19 cellular contexts compared by ENCODE assay signal in the genomic region with DNA sequence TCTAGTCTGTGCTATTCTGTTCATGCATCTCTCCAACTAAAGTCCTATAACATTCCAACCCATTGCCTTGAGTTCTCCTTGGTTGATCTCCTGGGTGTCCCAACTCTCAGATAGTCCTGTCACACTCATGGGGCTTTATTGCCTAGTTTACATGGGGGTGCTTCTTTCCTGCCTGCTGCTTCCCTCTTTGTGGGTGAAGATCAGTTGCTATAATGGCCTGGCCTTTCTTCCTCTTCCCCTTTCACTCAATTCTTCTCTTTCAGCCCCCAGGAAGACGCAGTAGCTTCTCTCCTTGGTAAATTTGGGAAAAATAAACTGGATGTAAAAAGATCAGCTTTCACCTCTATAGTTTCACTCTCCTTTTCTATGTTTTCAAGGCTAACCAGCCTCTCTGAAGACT.
A peak's percentile ranks its signal among the peaks of the same experiment; 100 is the strongest.
DNase-seq lines count a peak whose midpoint lies in the region; ATAC-seq and TF ChIP-seq lines count a peak whose summit lies in the region.
"Had no signal": no experiment of that assay in that cellular context is flagged by ENCODE, and none has a peak within 500 bp of the region (broad histone marks: within the 10 kb centered on the region; RNA-seq: fewer than 3 reads in every experiment).

No MANE protein-coding gene starts in this region.

- in situ Hi-C loops in mammary epithelial cell (cut with MboI; ENCODE audit: low sequenced_read_pairs in 2 of 2): no loop called here

- H3K9ac ChIP-seq in mammary epithelial cell (ENCODE audit: insufficient read depth, low read length): no peak overlapping the region

- WGBS in mammary epithelial cell (ENCODE audit: low coverage, missing lambda C conversion rate): 100% methylated on average over 1 of the region's 1 CpG

- H4K20me1 ChIP-seq in mammary epithelial cell (ENCODE audit: insufficient read depth, low read length): no peaks in the 10 kb centered on the region

- ATAC-seq in GM19324 (IDR thresholded peaks at IDR 0.05; ENCODE audit: low FRiP score, unreplicated experiment): no peak
- ATAC-seq: body of pancreas, Right ventricle myocardium inferior had no signal

- intact Hi-C loops in mammary epithelial cell (cut with micrococcal nuclease): no loop called here

- H3K4me2 ChIP-seq in mammary epithelial cell (ENCODE audit: insufficient read depth, low read depth, low read length): no peak overlapping the region

- dilution Hi-C loops in mammary epithelial cell (cut with HindIII; ENCODE audit: low sequenced_read_pairs): no loop called here

- DNase-seq in SIG-M5 treated with dmso at 0.1 percent for 504 hours (lab: John Stamatoyannopoulos, UW; ENCODE audit: unreplicated experiment) (peak; percentile 83), SIG-M5 (lab: John Stamatoyannopoulos, UW) (no peak), NOMO-1 treated with DMSO at 0.1 percent for 48 hours (lab: John Stamatoyannopoulos, UW; ENCODE audit: unreplicated experiment) (peak; percentile 83), mammary epithelial cell (no peak), pons (ENCODE audit: low spot score) (peak; percentile 31), NK-92 (lab: John Stamatoyannopoulos, UW; ENCODE audit: unreplicated experiment) (no peak)
- DNase-seq in stimulated activated CD4-positive, alpha-beta T cell treated with anti-CD3 and anti-CD28 coated beads, Interleukin-1b, Interleukin-23, amount 100 ng/mL, for 48 hours: no peak
- DNase-seq: activated CD4-positive, alpha-beta T cell treated with anti-CD3 and anti-CD28 coated beads, Interleukin-2, amount 10 ng/mL, durations not matched to agents 24 days and 14 days; dermis blood vessel endothelial cell; NCI-H1417; NCI-H774; stimulated activated naive CD4-positive, alpha-beta T cell treated with Interleukin-2 at 50 U/mL for 16 hours; T1000 had no signal

- peak overlapping the region; percentile 27 for H3K27ac ChIP-seq in mammary epithelial cell (ENCODE audit: insufficient read depth, low read depth, low read length)
- H3K27ac ChIP-seq: 22Rv1, body of pancreas, C4-2B had no signal

- CTCF ChIA-PET in mammary epithelial cell (lab: Charles Lee; ENCODE audit: low non-redundant PET): no interaction called here

- H3K4me3 ChIP-seq in mammary epithelial cell (replicated peaks in 1 of 3; ENCODE audit: insufficient read depth in 1 of 3, low read depth in 2 of 3, low read length in 3 of 3): no peak overlapping the region
- H3K4me3 ChIP-seq: body of pancreas, lung had no signal

- peaks cover 52% of the 10 kb centered on the region for H3K4me1 ChIP-seq in mammary epithelial cell (ENCODE audit: insufficient read depth, low read length)
- H3K4me1 ChIP-seq: body of pancreas had no signal

- H3K79me2 ChIP-seq in mammary epithelial cell (ENCODE audit: insufficient read depth, low read length): no peaks in the 10 kb centered on the region

- no peaks in the 10 kb centered on the region for H3K9me3 ChIP-seq in mammary epithelial cell (replicated peaks; ENCODE audit: insufficient read depth, low read length)
- H3K9me3 ChIP-seq: body of pancreas had no signal

- BruUV-seq in mammary epithelial cell (replicated peaks; lab: Mats Ljungman, UMichigan): no TSS peak

- H3K36me3 ChIP-seq in mammary epithelial cell (ENCODE audit: insufficient read depth, low read length): no peaks in the 10 kb centered on the region

- no peaks in the 10 kb centered on the region for H3K27me3 ChIP-seq in mammary epithelial cell (ENCODE audit: insufficient read depth, low read length)
- H3K27me3 ChIP-seq: body of pancreas had no signal

- TF ChIP-seq CTCF in mammary epithelial cell (conservative IDR thresholded peaks at IDR 0.05 in 1 of 2, IDR thresholded peaks at IDR 0.05 in 1 of 2; ENCODE audit: extremely low read depth in 1 of 2, insufficient read depth in 1 of 2, low read depth in 1 of 2, low read length in 2 of 2): no peak

- peak overlapping the region; percentile 48 for H2AFZ ChIP-seq in mammary epithelial cell (ENCODE audit: low read depth, low read length)

Comparison
In these comparisons a context has a peak if more than half of its experiments do, and no peak if none do; other contexts are left out.
1. DNase-seq: peak in SIG-M5 treated with dmso at 0.1 percent for 504 hours (single experiment), NOMO-1 treated with DMSO at 0.1 percent for 48 hours (single experiment) and pons (single experiment); none in SIG-M5 (single experiment), mammary epithelial cell (single experiment), stimulated activated CD4-positive, alpha-beta T cell treated with anti-CD3 and anti-CD28 coated beads, Interleukin-1b, Interleukin-23, amount 100 ng/mL, for 48 hours (single experiment) and NK-92 (single experiment).